In the genomic region with DNA sequence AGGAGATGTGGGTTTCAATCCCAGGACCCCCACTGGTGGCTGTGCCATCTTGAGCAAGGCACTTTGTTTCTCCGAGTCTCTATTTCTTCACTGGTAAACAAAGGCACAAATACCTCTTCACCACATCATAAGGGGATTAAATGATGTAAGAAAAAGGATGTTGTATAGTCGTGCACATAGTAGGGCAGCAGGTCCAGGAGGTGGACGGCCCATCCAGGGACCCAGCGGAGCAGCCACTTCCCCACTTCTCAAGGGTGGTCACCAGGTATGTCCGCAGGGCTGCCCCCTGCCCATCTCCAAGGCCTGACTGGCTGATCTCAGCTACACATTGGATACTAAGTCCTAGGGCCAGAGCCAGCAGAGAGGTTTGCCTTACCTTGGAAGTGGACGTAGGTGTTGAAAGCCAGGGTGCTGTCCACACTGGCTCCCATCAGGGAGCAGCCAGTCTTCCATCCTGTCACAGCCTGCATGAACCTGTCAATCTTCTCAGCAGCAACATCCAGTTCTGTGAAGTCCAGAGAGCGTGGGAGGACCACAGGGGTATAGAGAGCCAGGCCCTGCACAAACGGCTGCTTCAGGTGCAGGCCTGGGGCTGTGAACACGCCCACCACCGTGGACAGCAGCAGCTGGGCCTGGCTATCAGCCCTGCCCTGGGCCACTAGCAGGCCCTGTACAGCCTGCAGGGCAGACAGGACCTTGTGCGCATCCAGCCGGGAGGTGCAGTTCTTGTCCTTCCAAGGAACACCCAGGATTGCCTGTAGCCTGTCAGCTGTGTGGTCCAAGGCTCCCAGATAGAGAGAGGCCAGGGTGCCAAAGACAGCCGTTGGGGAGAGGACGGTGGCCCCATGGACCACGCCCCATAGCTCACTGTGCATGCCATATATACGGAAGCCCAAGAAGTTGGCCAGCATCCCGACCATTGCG, we compare ENCODE assay signal across 1 cellular context.
TF ChIP-seq lines count a peak whose summit lies in the region.

No MANE protein-coding gene starts in this region.

TF ChIP-seq in HepG2, 621 proteins besides CTCF, POLR2A, EP300 and RAD21 (continued from another document and continues in another):
- TF ChIP-seq, protein P1, sequence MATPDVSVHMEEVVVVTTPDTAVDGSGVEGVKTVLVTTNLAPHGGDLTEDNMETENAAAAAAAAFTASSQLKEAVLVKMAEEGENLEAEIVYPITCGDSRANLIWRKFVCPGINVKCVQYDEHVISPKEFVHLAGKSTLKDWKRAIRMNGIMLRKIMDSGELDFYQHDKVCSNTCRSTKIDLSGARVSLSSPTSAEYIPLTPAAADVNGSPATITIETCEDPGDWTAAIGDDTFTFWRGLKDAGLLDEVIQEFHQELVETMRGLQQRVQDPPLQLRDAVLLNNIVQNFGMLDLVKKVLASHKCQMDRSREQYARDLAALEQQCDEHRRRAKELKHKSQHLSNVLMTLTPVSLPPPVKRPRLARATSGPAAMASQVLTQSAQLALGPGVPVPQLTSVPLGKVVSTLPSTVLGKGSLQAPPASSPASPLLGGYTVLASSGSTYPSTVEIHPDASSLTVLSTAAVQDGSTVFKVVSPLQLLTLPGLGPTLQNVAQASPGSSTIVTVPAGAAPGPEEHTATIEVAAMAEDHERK (CRISPR knock-in tag; IDR thresholded peaks at IDR 0.05; ENCODE audit: low read depth): no peak
- TF ChIP-seq HMGA1 (CRISPR knock-in tag; conservative IDR thresholded peaks at IDR 0.05): no peak
- no peak for TF ChIP-seq PCBP1 (IDR thresholded peaks at IDR 0.05; ENCODE audit: borderline replicate concordance, low read depth, low read length)
- no peak for TF ChIP-seq POGZ (CRISPR knock-in tag; IDR thresholded peaks at IDR 0.05)
- no peak; the same call in 1 of the 2 replicates for TF ChIP-seq ZMYM4 (CRISPR knock-in tag; IDR thresholded peaks at IDR 0.05)
- no peak for TF ChIP-seq GLI4 (CRISPR knock-in tag; IDR thresholded peaks at IDR 0.05; ENCODE audit: borderline replicate concordance)
- TF ChIP-seq SP140L (CRISPR knock-in tag; IDR thresholded peaks at IDR 0.05; ENCODE audit: borderline replicate concordance): no peak
- no peak for TF ChIP-seq XRCC5 (optimal IDR thresholded peaks at IDR 0.05; ENCODE audit: low read length)
- TF ChIP-seq, protein P2, sequence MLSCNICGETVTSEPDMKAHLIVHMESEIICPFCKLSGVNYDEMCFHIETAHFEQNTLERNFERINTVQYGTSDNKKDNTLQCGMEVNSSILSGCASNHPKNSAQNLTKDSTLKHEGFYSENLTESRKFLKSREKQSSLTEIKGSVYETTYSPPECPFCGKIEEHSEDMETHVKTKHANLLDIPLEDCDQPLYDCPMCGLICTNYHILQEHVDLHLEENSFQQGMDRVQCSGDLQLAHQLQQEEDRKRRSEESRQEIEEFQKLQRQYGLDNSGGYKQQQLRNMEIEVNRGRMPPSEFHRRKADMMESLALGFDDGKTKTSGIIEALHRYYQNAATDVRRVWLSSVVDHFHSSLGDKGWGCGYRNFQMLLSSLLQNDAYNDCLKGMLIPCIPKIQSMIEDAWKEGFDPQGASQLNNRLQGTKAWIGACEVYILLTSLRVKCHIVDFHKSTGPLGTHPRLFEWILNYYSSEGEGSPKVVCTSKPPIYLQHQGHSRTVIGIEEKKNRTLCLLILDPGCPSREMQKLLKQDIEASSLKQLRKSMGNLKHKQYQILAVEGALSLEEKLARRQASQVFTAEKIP (CRISPR knock-in tag; IDR thresholded peaks at IDR 0.05; ENCODE audit: borderline replicate concordance): no peak
- no peak for TF ChIP-seq ZNF121 (CRISPR knock-in tag; IDR thresholded peaks at IDR 0.05)
- TF ChIP-seq, protein P3, sequence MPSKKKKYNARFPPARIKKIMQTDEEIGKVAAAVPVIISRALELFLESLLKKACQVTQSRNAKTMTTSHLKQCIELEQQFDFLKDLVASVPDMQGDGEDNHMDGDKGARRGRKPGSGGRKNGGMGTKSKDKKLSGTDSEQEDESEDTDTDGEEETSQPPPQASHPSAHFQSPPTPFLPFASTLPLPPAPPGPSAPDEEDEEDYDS (CRISPR knock-in tag; IDR thresholded peaks at IDR 0.05): no peak
- TF ChIP-seq ZNF607 (CRISPR knock-in tag; IDR thresholded peaks at IDR 0.05; ENCODE audit: borderline replicate concordance): peak; percentile 48; the same call in 1 of the 2 replicates
- TF ChIP-seq ZKSCAN1 (IDR thresholded peaks at IDR 0.05; ENCODE audit: low read length): peak; percentile 95
- TF ChIP-seq ASH2L (IDR thresholded peaks at IDR 0.05; ENCODE audit: insufficient read length, low read depth, low read length): peak; percentile 4
- 0 out of 2 replicates have a peak, but pooled peaks have one; percentile 52 for TF ChIP-seq HNRNPL (IDR thresholded peaks at IDR 0.05; ENCODE audit: low read depth, low read length)
- 0 out of 2 replicates have a peak, but pooled peaks have one; percentile 16 for TF ChIP-seq HOXA5 (CRISPR knock-in tag; IDR thresholded peaks at IDR 0.05)
- peak; percentile 78 for TF ChIP-seq RBFOX2 (IDR thresholded peaks at IDR 0.05; ENCODE audit: low read depth, low read length)
- TF ChIP-seq, protein P4, sequence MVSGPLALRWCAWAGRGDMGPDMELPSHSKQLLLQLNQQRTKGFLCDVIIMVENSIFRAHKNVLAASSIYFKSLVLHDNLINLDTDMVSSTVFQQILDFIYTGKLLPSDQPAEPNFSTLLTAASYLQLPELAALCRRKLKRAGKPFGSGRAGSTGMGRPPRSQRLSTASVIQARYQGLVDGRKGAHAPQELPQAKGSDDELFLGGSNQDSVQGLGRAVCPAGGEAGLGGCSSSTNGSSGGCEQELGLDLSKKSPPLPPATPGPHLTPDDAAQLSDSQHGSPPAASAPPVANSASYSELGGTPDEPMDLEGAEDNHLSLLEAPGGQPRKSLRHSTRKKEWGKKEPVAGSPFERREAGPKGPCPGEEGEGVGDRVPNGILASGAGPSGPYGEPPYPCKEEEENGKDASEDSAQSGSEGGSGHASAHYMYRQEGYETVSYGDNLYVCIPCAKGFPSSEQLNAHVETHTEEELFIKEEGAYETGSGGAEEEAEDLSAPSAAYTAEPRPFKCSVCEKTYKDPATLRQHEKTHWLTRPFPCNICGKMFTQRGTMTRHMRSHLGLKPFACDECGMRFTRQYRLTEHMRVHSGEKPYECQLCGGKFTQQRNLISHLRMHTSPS (CRISPR knock-in tag; IDR thresholded peaks at IDR 0.05; ENCODE audit: low read depth): no peak
- no peak for TF ChIP-seq HES4 (CRISPR knock-in tag; IDR thresholded peaks at IDR 0.05; ENCODE audit: borderline replicate concordance)
- TF ChIP-seq ADNP (CRISPR knock-in tag; IDR thresholded peaks at IDR 0.05): no peak
- TF ChIP-seq AGO1 (IDR thresholded peaks at IDR 0.05; ENCODE audit: low read depth, low read length, poor library complexity, severe bottlenecking): no peak
- TF ChIP-seq EZH2 (conservative IDR thresholded peaks at IDR 0.05; ENCODE audit: low read depth, low read length): no peak
- TF ChIP-seq RBM39 (IDR thresholded peaks at IDR 0.05; ENCODE audit: low read depth, low read length, poor library complexity, severe bottlenecking): peak; percentile 34
- TF ChIP-seq TARDBP (CRISPR knock-in tag; IDR thresholded peaks at IDR 0.05): 0 out of 2 replicates have a peak, but pooled peaks have one; percentile 10
- peak; percentile 48; the same call in 1 of the 2 replicates for TF ChIP-seq REPIN1 (CRISPR knock-in tag; IDR thresholded peaks at IDR 0.05; ENCODE audit: borderline replicate concordance, low read depth)
- no peak for TF ChIP-seq ARHGAP35 (CRISPR knock-in tag; IDR thresholded peaks at IDR 0.05; ENCODE audit: borderline replicate concordance)
- TF ChIP-seq ZNF605 (CRISPR knock-in tag; IDR thresholded peaks at IDR 0.05): no peak
- peak; percentile 75 for TF ChIP-seq ZBTB38 (CRISPR knock-in tag; IDR thresholded peaks at IDR 0.05)
- peak; percentile 42; the same call in 1 of the 2 replicates for TF ChIP-seq MEF2D (CRISPR knock-in tag; IDR thresholded peaks at IDR 0.05)
- no peak for TF ChIP-seq ZBTB42 (CRISPR knock-in tag; IDR thresholded peaks at IDR 0.05)
- TF ChIP-seq SATB2 (CRISPR knock-in tag; IDR thresholded peaks at IDR 0.05): no peak
- TF ChIP-seq ZNF616 (CRISPR knock-in tag; IDR thresholded peaks at IDR 0.05; ENCODE audit: low read depth): no peak
- TF ChIP-seq ZFP90 (CRISPR knock-in tag; IDR thresholded peaks at IDR 0.05; ENCODE audit: borderline replicate concordance): 0 out of 2 replicates have a peak, but pooled peaks have one; percentile 35
- no peak for TF ChIP-seq HNRNPK (IDR thresholded peaks at IDR 0.05; ENCODE audit: low read depth, low read length, poor library complexity, severe bottlenecking)
- TF ChIP-seq, protein P5, sequence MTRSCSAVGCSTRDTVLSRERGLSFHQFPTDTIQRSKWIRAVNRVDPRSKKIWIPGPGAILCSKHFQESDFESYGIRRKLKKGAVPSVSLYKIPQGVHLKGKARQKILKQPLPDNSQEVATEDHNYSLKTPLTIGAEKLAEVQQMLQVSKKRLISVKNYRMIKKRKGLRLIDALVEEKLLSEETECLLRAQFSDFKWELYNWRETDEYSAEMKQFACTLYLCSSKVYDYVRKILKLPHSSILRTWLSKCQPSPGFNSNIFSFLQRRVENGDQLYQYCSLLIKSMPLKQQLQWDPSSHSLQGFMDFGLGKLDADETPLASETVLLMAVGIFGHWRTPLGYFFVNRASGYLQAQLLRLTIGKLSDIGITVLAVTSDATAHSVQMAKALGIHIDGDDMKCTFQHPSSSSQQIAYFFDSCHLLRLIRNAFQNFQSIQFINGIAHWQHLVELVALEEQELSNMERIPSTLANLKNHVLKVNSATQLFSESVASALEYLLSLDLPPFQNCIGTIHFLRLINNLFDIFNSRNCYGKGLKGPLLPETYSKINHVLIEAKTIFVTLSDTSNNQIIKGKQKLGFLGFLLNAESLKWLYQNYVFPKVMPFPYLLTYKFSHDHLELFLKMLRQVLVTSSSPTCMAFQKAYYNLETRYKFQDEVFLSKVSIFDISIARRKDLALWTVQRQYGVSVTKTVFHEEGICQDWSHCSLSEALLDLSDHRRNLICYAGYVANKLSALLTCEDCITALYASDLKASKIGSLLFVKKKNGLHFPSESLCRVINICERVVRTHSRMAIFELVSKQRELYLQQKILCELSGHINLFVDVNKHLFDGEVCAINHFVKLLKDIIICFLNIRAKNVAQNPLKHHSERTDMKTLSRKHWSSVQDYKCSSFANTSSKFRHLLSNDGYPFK (CRISPR knock-in tag; IDR thresholded peaks at IDR 0.05; ENCODE audit: borderline replicate concordance): peak; percentile 23; the same call in 1 of the 2 replicates
- TF ChIP-seq RARA (CRISPR knock-in tag; IDR thresholded peaks at IDR 0.05): no peak
- no peak for TF ChIP-seq FOXP1 (IDR thresholded peaks at IDR 0.05)
- no peak for TF ChIP-seq FOXP1 (CRISPR knock-in tag; IDR thresholded peaks at IDR 0.05)
- no peak for TF ChIP-seq KDM4B (CRISPR knock-in tag; IDR thresholded peaks at IDR 0.05)
- 0 out of 2 replicates have a peak, but pooled peaks have one; percentile 29 for TF ChIP-seq BRCA1 (CRISPR knock-in tag; IDR thresholded peaks at IDR 0.05)
- no peak for TF ChIP-seq HMG20B (CRISPR knock-in tag; conservative IDR thresholded peaks at IDR 0.05)
- 0 out of 2 replicates have a peak, but pooled peaks have one; percentile 19 for TF ChIP-seq YEATS2 (CRISPR knock-in tag; IDR thresholded peaks at IDR 0.05; ENCODE audit: borderline replicate concordance)
- TF ChIP-seq HNF4G (IDR thresholded peaks at IDR 0.05; ENCODE audit: borderline replicate concordance, low read depth, low read length): no peak
- no peak for TF ChIP-seq HNF4G (CRISPR knock-in tag; IDR thresholded peaks at IDR 0.05; ENCODE audit: borderline replicate concordance, low read depth)
- TF ChIP-seq TAF15 (IDR thresholded peaks at IDR 0.05; ENCODE audit: low read depth, low read length, poor library complexity, severe bottlenecking): no peak
- TF ChIP-seq FOXK1 (CRISPR knock-in tag; IDR thresholded peaks at IDR 0.05; ENCODE audit: borderline replicate concordance, low read depth): no peak
- TF ChIP-seq, protein P6, sequence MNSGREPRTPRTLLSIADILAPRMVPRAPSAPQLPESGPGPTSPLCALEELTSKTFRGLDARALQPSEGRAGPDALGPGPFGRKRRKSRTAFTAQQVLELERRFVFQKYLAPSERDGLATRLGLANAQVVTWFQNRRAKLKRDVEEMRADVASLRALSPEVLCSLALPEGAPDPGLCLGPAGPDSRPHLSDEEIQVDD (CRISPR knock-in tag; IDR thresholded peaks at IDR 0.05; ENCODE audit: borderline replicate concordance): no peak
- TF ChIP-seq, protein P7, sequence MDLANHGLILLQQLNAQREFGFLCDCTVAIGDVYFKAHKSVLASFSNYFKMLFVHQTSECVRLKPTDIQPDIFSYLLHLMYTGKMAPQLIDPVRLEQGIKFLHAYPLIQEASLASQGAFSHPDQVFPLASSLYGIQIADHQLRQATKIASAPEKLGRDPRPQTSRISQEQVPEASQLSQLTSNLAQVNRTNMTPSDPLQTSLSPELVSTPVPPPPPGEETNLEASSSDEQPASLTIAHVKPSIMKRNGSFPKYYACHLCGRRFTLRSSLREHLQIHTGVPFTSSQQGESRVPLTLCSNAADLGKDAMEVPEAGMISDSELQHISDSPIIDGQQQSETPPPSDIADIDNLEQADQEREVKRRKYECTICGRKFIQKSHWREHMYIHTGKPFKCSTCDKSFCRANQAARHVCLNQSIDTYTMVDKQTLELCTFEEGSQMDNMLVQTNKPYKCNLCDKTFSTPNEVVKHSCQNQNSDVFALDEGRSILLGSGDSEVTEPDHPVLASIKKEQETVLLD (CRISPR knock-in tag; IDR thresholded peaks at IDR 0.05; ENCODE audit: low read depth): no peak
- TF ChIP-seq SIX4 (CRISPR knock-in tag; IDR thresholded peaks at IDR 0.05): no peak
- no peak for TF ChIP-seq ZNF10 (CRISPR knock-in tag; IDR thresholded peaks at IDR 0.05; ENCODE audit: borderline replicate concordance, low read depth)
- no peak for TF ChIP-seq ZNF44 (CRISPR knock-in tag; IDR thresholded peaks at IDR 0.05)
- TF ChIP-seq ZNF569 (CRISPR knock-in tag; IDR thresholded peaks at IDR 0.05; ENCODE audit: borderline replicate concordance): no peak
- no peak for TF ChIP-seq KMT2A (CRISPR knock-in tag; IDR thresholded peaks at IDR 0.05)
- TF ChIP-seq EHMT2 (IDR thresholded peaks at IDR 0.05; ENCODE audit: borderline replicate concordance, low read depth, low read length): no peak
- TF ChIP-seq, protein P8, sequence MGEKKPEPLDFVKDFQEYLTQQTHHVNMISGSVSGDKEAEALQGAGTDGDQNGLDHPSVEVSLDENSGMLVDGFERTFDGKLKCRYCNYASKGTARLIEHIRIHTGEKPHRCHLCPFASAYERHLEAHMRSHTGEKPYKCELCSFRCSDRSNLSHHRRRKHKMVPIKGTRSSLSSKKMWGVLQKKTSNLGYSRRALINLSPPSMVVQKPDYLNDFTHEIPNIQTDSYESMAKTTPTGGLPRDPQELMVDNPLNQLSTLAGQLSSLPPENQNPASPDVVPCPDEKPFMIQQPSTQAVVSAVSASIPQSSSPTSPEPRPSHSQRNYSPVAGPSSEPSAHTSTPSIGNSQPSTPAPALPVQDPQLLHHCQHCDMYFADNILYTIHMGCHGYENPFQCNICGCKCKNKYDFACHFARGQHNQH (CRISPR knock-in tag; IDR thresholded peaks at IDR 0.05): no peak; the same call in 1 of the 2 replicates
- peak; percentile 32; the same call in 1 of the 2 replicates for TF ChIP-seq ZNF292 (CRISPR knock-in tag; IDR thresholded peaks at IDR 0.05; ENCODE audit: borderline replicate concordance, low read depth)
- TF ChIP-seq ZSCAN20 (CRISPR knock-in tag; IDR thresholded peaks at IDR 0.05; ENCODE audit: borderline replicate concordance): no peak
